In genomic region chr1:65176571-65176970, GRCh38 we compare ENCODE assay signal across 18 cellular contexts. TPM values are rescaled to one million over a fixed set of nuclear protein-coding genes. Genes with fewer than 3 reads are reported as not detected.
DNase-seq lines count a peak whose midpoint lies in the region; ATAC-seq and TF ChIP-seq lines count a peak whose summit lies in the region.
"Had no signal": no experiment of that assay in that cellular context is flagged by ENCODE, and none has a peak within 500 bp of the region (broad histone marks: within the 10 kb centered on the region; RNA-seq: fewer than 3 reads in every experiment).

No MANE protein-coding gene starts in this region.

- TF ChIP-seq EP300 in SK-N-SH (IDR thresholded peaks at IDR 0.05; ENCODE audit: borderline replicate concordance in 1 of 2, low read depth in 1 of 2, low read length in 1 of 2), result no peak
- no peak for TF ChIP-seq EP300 in stomach (IDR thresholded peaks at IDR 0.05)

- H3K9ac ChIP-seq in SK-N-SH (no peak overlapping the region), mammary epithelial cell (ENCODE audit: insufficient read depth, low read length) (no peak overlapping the region)
- H3K9ac ChIP-seq: BLaER1 treated with 17β-estradiol and CSF1 and Interleukin-3, amounts not matched to agents 10 nM and 100 nM had no signal

- no peak for TF ChIP-seq RAD21 in SK-N-SH (IDR thresholded peaks at IDR 0.05; ENCODE audit: low read length)

- no peaks in the 10 kb centered on the region for H4K20me1 ChIP-seq in SK-N-SH (ENCODE audit: insufficient read depth)
- H4K20me1 ChIP-seq in mammary epithelial cell (ENCODE audit: insufficient read depth, low read length), result no peaks in the 10 kb centered on the region

- no peaks in the 10 kb centered on the region for H3K27me3 ChIP-seq in SK-N-SH (ENCODE audit: insufficient read depth)
- no peaks in the 10 kb centered on the region for H3K27me3 ChIP-seq in mammary epithelial cell (ENCODE audit: insufficient read depth, low read length)
- H3K27me3 ChIP-seq in stomach, result no peaks in the 10 kb centered on the region
- H3K27me3 ChIP-seq: BLaER1 treated with 17β-estradiol and CSF1 and Interleukin-3, amounts not matched to agents 10 nM and 100 nM; cardiac muscle cell; SJSA1 had no signal

- H3F3A ChIP-seq in SK-N-SH (replicated peaks; ENCODE audit: insufficient read depth), result peaks cover 18% of the 10 kb centered on the region

- H3K9me2 ChIP-seq in SK-N-SH, result no peaks in the 10 kb centered on the region

- no TSS peak for BruUV-seq in mammary epithelial cell (replicated peaks; lab: Mats Ljungman, UMichigan)

- TF ChIP-seq CTCF in SK-N-SH (IDR thresholded peaks at IDR 0.05), result no peak
- TF ChIP-seq CTCF in RWPE1 (conservative IDR thresholded peaks at IDR 0.05; ENCODE audit: low read depth), result no peak
- TF ChIP-seq CTCF in mammary epithelial cell (conservative IDR thresholded peaks at IDR 0.05 in 1 of 2, IDR thresholded peaks at IDR 0.05 in 1 of 2; ENCODE audit: extremely low read depth in 1 of 2, insufficient read depth in 1 of 2, low read depth in 1 of 2, low read length in 2 of 2), result no peak
- TF ChIP-seq CTCF in stomach (IDR thresholded peaks at IDR 0.05), result no peak

- intact Hi-C loops in mammary epithelial cell (cut with micrococcal nuclease), result loop anchor here (2.0 kb wide), 1 partner anchor 28 kb away; the partner anchor contains the start of gene AK4
- intact Hi-C loops in stomach (cut with DNase I; ENCODE audit: low total_unique reads), result no loop called here

- H2AFZ ChIP-seq in SK-N-SH (ENCODE audit: low read depth), result no peak overlapping the region
- H2AFZ ChIP-seq in mammary epithelial cell (ENCODE audit: low read depth, low read length), result no peak overlapping the region

- H3K36me3 ChIP-seq in SK-N-SH (replicated peaks in 1 of 2; ENCODE audit: control insufficient read depth in 1 of 2, insufficient read depth in 2 of 2, low read length in 1 of 2) (no peaks in the 10 kb centered on the region), mammary epithelial cell (ENCODE audit: insufficient read depth, low read length) (no peaks in the 10 kb centered on the region), stomach (no peaks in the 10 kb centered on the region)
- H3K36me3 ChIP-seq: cardiac muscle cell, SJSA1 had no signal

- H3K4me1 ChIP-seq in SK-N-SH (ENCODE audit: control insufficient read depth in 1 of 2, insufficient read depth in 2 of 2, low read depth in 1 of 2, low read length in 1 of 2), result peaks cover 6 to 18% of the 10 kb centered on the region in 2 experiments; a peak in 2 of 4 replicates
- peaks cover 70% of the 10 kb centered on the region for H3K4me1 ChIP-seq in mammary epithelial cell (ENCODE audit: insufficient read depth, low read length)
- peaks cover 29 to 74% (median 59%) of the 10 kb centered on the region in 4 donors for H3K4me1 ChIP-seq in stomach
- H3K4me1 ChIP-seq: SJSA1 had no signal

- CTCF ChIA-PET in SK-N-SH (lab: Yijun Ruan, JAX) (interaction anchor here (0.6 to 1.1 kb wide), 3 partner anchors 13 to 101 kb away, joined by 3 read pairs; no protein-coding TSS in a partner anchor), RWPE1 (lab: Yijun Ruan, JAX) (interaction anchor here (0.5 to 1.2 kb wide), 2 partner anchors 32 to 817 kb away, joined by 3 read pairs; no protein-coding TSS in a partner anchor), mammary epithelial cell (lab: Charles Lee; ENCODE audit: low non-redundant PET) (no interaction called here)

- no peaks in the 10 kb centered on the region for H3K79me2 ChIP-seq in SK-N-SH (ENCODE audit: insufficient read depth)
- peaks cover 84% of the 10 kb centered on the region for H3K79me2 ChIP-seq in mammary epithelial cell (ENCODE audit: insufficient read depth, low read length)

- dilution Hi-C loops in mammary epithelial cell (cut with HindIII; ENCODE audit: low sequenced_read_pairs), result no loop called here

- in situ Hi-C loops in mammary epithelial cell (cut with MboI; ENCODE audit: low sequenced_read_pairs in 2 of 2), result no loop called here

- no peaks in the 10 kb centered on the region for H3K9me3 ChIP-seq in SK-N-SH
- no peaks in the 10 kb centered on the region for H3K9me3 ChIP-seq in mammary epithelial cell (replicated peaks; ENCODE audit: insufficient read depth, low read length)
- H3K9me3 ChIP-seq in stomach, result no peaks in the 10 kb centered on the region
- H3K9me3 ChIP-seq: BLaER1 treated with 17β-estradiol and CSF1 and Interleukin-3, amounts not matched to agents 10 nM and 100 nM; SJSA1 had no signal

- no peak for TF ChIP-seq POLR2A in stomach (IDR thresholded peaks at IDR 0.05)

- POLR2A ChIA-PET in SK-N-SH (lab: Yijun Ruan, JAX), result no interaction called here
- POLR2A ChIA-PET in RWPE1 (lab: Yijun Ruan, JAX; ENCODE audit: low non-redundant PET), result no interaction called here

- no peak for DNase-seq in SK-N-SH
- DNase-seq in RWPE1 (ENCODE audit: low spot score), result no peak
- DNase-seq in mammary epithelial cell, result no peak
- no peak for DNase-seq in stomach
- DNase-seq in SK-N-DZ (ENCODE audit: low spot score), result no peak
- DNase-seq: activated CD4-positive, alpha-beta memory T cell treated with anti-CD3 and anti-CD28 coated beads for 36 hours; activated T-cell treated with anti-CD3 and anti-CD28 coated beads, Interleukin-2, amount 50 U/mL, for 48 hours; DMS79 treated with DMSO at 0.1 percent for 48 hours; effector CD4-positive, alpha-beta T cell; hypothalamus; NCI-H1417 treated with DMSO at 0.1 percent for 48 hours; NCI-H2227 treated with DMSO at 0.1 percent for 48 hours had no signal

- no peak overlapping the region for H3K4me2 ChIP-seq in SK-N-SH
- H3K4me2 ChIP-seq in mammary epithelial cell (ENCODE audit: insufficient read depth, low read depth, low read length), result peak overlapping the region; percentile 80

- H3K4me3 ChIP-seq in SK-N-SH (ENCODE audit: low read depth in 2 of 2, low read length in 1 of 2) (no peak overlapping the region), mammary epithelial cell (replicated peaks in 1 of 3; ENCODE audit: insufficient read depth in 1 of 3, low read depth in 2 of 3, low read length in 3 of 3) (no peak overlapping the region), stomach (no peak overlapping the region)
- H3K4me3 ChIP-seq: BLaER1 treated with 17β-estradiol and CSF1 and Interleukin-3, amounts not matched to agents 10 nM and 100 nM; cardiac muscle cell; SJSA1 had no signal

- 89% methylated on average over 3 of the region's 3 CpGs for WGBS in SK-N-SH (ENCODE audit: low lambda C conversion rate)
- 82% methylated on average over 3 of the region's 3 CpGs for WGBS in mammary epithelial cell (ENCODE audit: low coverage, missing lambda C conversion rate)
- 73 to 86% (median 76%) methylated on average over 3 of the region's 3 CpGs for WGBS in stomach, 5 donors

- ATAC-seq in SK-N-SH treated with all-trans-retinoic acid at 6 μM for 48 hours (peak; percentile 13; the same call in 1 of the 3 replicates), HG02623 (IDR thresholded peaks at IDR 0.05; ENCODE audit: unreplicated experiment) (no peak), GM19035 (IDR thresholded peaks at IDR 0.05; ENCODE audit: unreplicated experiment) (no peak)

- no peak overlapping the region for H3K27ac ChIP-seq in SK-N-SH (ENCODE audit: low read depth in 2 of 2, low read length in 1 of 2)
- peak overlapping the region; percentile 73 for H3K27ac ChIP-seq in RWPE1
- no peak overlapping the region for H3K27ac ChIP-seq in mammary epithelial cell (ENCODE audit: insufficient read depth, low read depth, low read length)
- peak overlapping the region in 3 of 5 donors; percentile 17 to 43 (median 43) for H3K27ac ChIP-seq in stomach
- H3K27ac ChIP-seq: BLaER1 treated with 17β-estradiol and CSF1 and Interleukin-3, amounts not matched to agents 10 nM and 100 nM; cardiac muscle cell; SJSA1 had no signal

TF ChIP-seq in SK-N-SH treated with all-trans-retinoic acid at 6 μM for 48 hours, 23 proteins besides CTCF, POLR2A, EP300 and RAD21 (continues in another document):
- TF ChIP-seq ESRRG (CRISPR knock-in tag; IDR thresholded peaks at IDR 0.05) (no peak), CREB5 (CRISPR knock-in tag; IDR thresholded peaks at IDR 0.05; ENCODE audit: low read depth) (no peak), ZFP30 (CRISPR knock-in tag; IDR thresholded peaks at IDR 0.05) (no peak), ARNTL (CRISPR knock-in tag; IDR thresholded peaks at IDR 0.05; ENCODE audit: borderline replicate concordance, low read depth) (no peak), OSR1 (CRISPR knock-in tag; IDR thresholded peaks at IDR 0.05) (no peak)

TF ChIP-seq in SK-N-SH, 30 proteins besides CTCF, POLR2A, EP300 and RAD21:
- TF ChIP-seq TCF12 (IDR thresholded peaks at IDR 0.05), result no peak
- no peak for TF ChIP-seq JUND (IDR thresholded peaks at IDR 0.05)
- no peak for TF ChIP-seq ELF1 (IDR thresholded peaks at IDR 0.05)
- no peak for TF ChIP-seq NRF1 (IDR thresholded peaks at IDR 0.05; ENCODE audit: low read depth, low read length)

RNA-seq across cellular contexts. Expression of gene AK4, which starts 28.6 kb away (rescaled TPM):
- 6.4 and 8.8 TPM in 2 replicates for polyA plus RNA-seq in SK-N-SH (2012; rRNA removed)
- 9.0 and 11.1 TPM in 2 replicates for polyA plus RNA-seq in SK-N-SH (2012; cell fraction: cytosol; rRNA removed)
- polyA plus RNA-seq in SK-N-SH (2012; cell fraction: nucleus; rRNA removed), result 1.8 and 4.7 TPM in 2 replicates
- total RNA-seq in mammary epithelial cell, result 10 to 100 TPM; 83.0 to 95.0 TPM
- 104 TPM for polyA plus RNA-seq in mammary epithelial cell
- polyA minus RNA-seq in mammary epithelial cell, result 227 TPM
- 100 to 1,000 TPM in 2 of 5 donors, 10 to 100 TPM in 3; 26.8 to 108 (median 74.7) TPM for total RNA-seq in stomach
- 10 to 100 TPM in 2 of 3 donors, 1 to 10 TPM in 1; 9.4 to 15.0 (median 11.1) TPM for polyA plus RNA-seq in stomach
- polyA plus RNA-seq in SK-N-DZ (2014; cell fraction: cytosol; rRNA removed), result 13.7 and 16.0 TPM in 2 replicates
- 6.9 and 9.4 TPM in 2 replicates for polyA plus RNA-seq in SK-N-DZ (2014; cell fraction: nucleus; rRNA removed)

Comparison
In these comparisons a context has a peak if more than half of its experiments do, and no peak if none do; other contexts are left out.
1. H3K27ac ChIP-seq: peak in RWPE1 (single experiment) and stomach (3 of 5); none in SK-N-SH (0 of 2) and mammary epithelial cell (single experiment).